In the genomic region with DNA sequence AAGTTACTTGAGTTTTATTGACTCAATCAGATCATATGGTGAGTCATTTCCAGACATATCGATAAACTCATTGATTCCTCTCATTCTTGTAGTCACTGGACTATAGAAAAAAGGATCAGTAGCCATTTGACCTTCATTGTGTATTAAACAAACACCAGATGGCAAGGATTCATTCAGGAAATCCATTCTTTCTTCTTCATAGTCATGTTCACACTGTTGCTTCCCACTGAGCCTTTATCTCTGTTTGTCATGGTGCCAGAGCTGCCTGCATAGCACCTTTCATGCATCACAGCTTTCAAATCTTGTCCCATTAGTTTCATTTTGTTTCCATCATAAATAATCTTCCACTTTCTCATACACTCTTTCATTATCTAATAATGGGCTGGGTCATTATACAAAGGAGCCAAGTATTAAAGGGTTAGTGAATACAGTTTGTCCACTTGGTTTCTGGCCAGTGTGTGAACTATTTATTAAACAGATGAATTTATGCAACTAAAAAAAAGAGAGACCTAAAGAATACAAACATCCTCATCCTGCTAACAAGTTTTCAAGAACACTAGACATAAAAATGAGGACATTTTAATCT, we compare ENCODE assay signal across 12 cellular contexts.
DNase-seq lines count a peak whose midpoint lies in the region; ATAC-seq, FAIRE-seq and TF ChIP-seq lines count a peak whose summit lies in the region.
"Had no signal": no experiment of that assay in that cellular context is flagged by ENCODE, and none has a peak within 500 bp of the region (broad histone marks: within the 10 kb centered on the region; RNA-seq: fewer than 3 reads in every experiment).

No MANE protein-coding gene starts in this region.

- ATAC-seq in HG03097 (IDR thresholded peaks at IDR 0.05; ENCODE audit: low FRiP score, unreplicated experiment) (no peak), GM21526 (IDR thresholded peaks at IDR 0.05; ENCODE audit: low FRiP score, unreplicated experiment) (no peak)

- peak overlapping the region; percentile 37 for H3K27ac ChIP-seq in astrocyte (ENCODE audit: low read depth, low read length)
- H3K27ac ChIP-seq: SJSA1, spleen, thoracic aorta had no signal

- no peaks in the 10 kb centered on the region for H3K36me3 ChIP-seq in astrocyte (ENCODE audit: insufficient read depth, low read length)
- H3K36me3 ChIP-seq: SJSA1, spleen, thoracic aorta had no signal

- H2AFZ ChIP-seq in astrocyte (ENCODE audit: low read depth, low read length) = no peak overlapping the region

- peak overlapping the region; percentile 73 for H3K4me2 ChIP-seq in astrocyte (ENCODE audit: low read length)

- H3K27me3 Mint-ChIP-seq in astrocyte (ENCODE audit: low read depth, unreplicated experiment) = no peaks in the 10 kb centered on the region
- H3K27me3 Mint-ChIP-seq: CD8-positive, alpha-beta memory T cell had no signal

- no peaks in the 10 kb centered on the region for H3K36me3 Mint-ChIP-seq in astrocyte (ENCODE audit: low read depth, unreplicated experiment)
- H3K36me3 Mint-ChIP-seq: CD8-positive, alpha-beta memory T cell had no signal

- no peak for TF ChIP-seq CTCF in astrocyte (IDR thresholded peaks at IDR 0.05; ENCODE audit: insufficient read depth, low read depth, low read length)

- H3K4me1 ChIP-seq in astrocyte (ENCODE audit: insufficient read depth, low read length) = peaks cover 31% of the 10 kb centered on the region
- H3K4me1 ChIP-seq: spleen had no signal

- H3K27me3 ChIP-seq in astrocyte (ENCODE audit: insufficient read depth, low read length) = no peaks in the 10 kb centered on the region
- H3K27me3 ChIP-seq: SJSA1, spleen had no signal

- no peaks in the 10 kb centered on the region for H3K4me1 Mint-ChIP-seq in astrocyte (ENCODE audit: low read depth, unreplicated experiment)
- H3K4me1 Mint-ChIP-seq: CD8-positive, alpha-beta memory T cell had no signal

- no peaks in the 10 kb centered on the region for H3K9me3 Mint-ChIP-seq in astrocyte (ENCODE audit: unreplicated experiment)

- no peaks in the 10 kb centered on the region for H4K20me1 ChIP-seq in astrocyte (ENCODE audit: insufficient read depth, low read length)

- H3K79me2 ChIP-seq in astrocyte (ENCODE audit: insufficient read depth, low read length) = no peaks in the 10 kb centered on the region

- H3K9me3 ChIP-seq in astrocyte (ENCODE audit: insufficient read depth, low read depth, low read length) = no peaks in the 10 kb centered on the region
- H3K9me3 ChIP-seq: SJSA1, spleen, thoracic aorta had no signal

- no peak overlapping the region for H3K4me3 ChIP-seq in astrocyte (ENCODE audit: insufficient read depth, low read depth, low read length)
- H3K4me3 ChIP-seq: SJSA1, spleen, thoracic aorta had no signal

- no peak for TF ChIP-seq POLR2A in GM12892 (IDR thresholded peaks at IDR 0.05; ENCODE audit: low read depth, low read length)

- H3K4me3 Mint-ChIP-seq in astrocyte (ENCODE audit: unreplicated experiment) = no peak overlapping the region
- H3K4me3 Mint-ChIP-seq: CD8-positive, alpha-beta memory T cell had no signal

- H3K27ac Mint-ChIP-seq in astrocyte (ENCODE audit: unreplicated experiment) = no peak overlapping the region
- H3K27ac Mint-ChIP-seq: CD8-positive, alpha-beta memory T cell had no signal

- FAIRE-seq in astrocyte (lab: Jason Lieb, UNC) = peak; percentile 72
- FAIRE-seq in GM12892 (lab: Jason Lieb, UNC) = no peak

- DNase-seq in HCEC 1CT = peak; percentile 43
- peak; percentile 74 for DNase-seq in NCI-H2107 treated with DMSO at 0.1 percent for 48 hours (lab: John Stamatoyannopoulos, UW; ENCODE audit: unreplicated experiment)
- peak; percentile 69 for DNase-seq in astrocyte (ENCODE audit: low read depth)
- DNase-seq in myocyte (ENCODE audit: low read depth) = peak; percentile 11
- no peak for DNase-seq in GM12892 (ENCODE audit: insufficient read length)
- DNase-seq: activated naive CD4-positive, alpha-beta T cell treated with anti-CD3 and anti-CD28 coated beads, Interleukin-2, amount 50 U/mL, for 16 hours; CD8-positive, alpha-beta memory T cell; spleen had no signal

- H3K9ac ChIP-seq in astrocyte (ENCODE audit: low read length) = no peak overlapping the region
